Comparison of ENCODE assay signal across 27 cellular contexts in genomic region chr2:224141304-224141703, GRCh38.
DNase-seq lines count a peak whose midpoint lies in the region; ATAC-seq, FAIRE-seq and TF ChIP-seq lines count a peak whose summit lies in the region.
"Had no signal": no experiment of that assay in that cellular context is flagged by ENCODE, and none has a peak within 500 bp of the region (broad histone marks: within the 10 kb centered on the region; RNA-seq: fewer than 3 reads in every experiment).

No MANE protein-coding gene starts in this region.

- H3K23ac ChIP-seq in mesendoderm (ENCODE audit: low read length): no peak overlapping the region

- no peak overlapping the region for H2AK5ac ChIP-seq in mesendoderm (ENCODE audit: low read length)

- peak overlapping the region; percentile 28 for H3K18ac ChIP-seq in mesendoderm (ENCODE audit: low read length)

- no peaks in the 10 kb centered on the region for H3K9me3 ChIP-seq in A549
- no peaks in the 10 kb centered on the region for H3K9me3 ChIP-seq in HCT116 (ENCODE audit: control insufficient read depth in 1 of 2, insufficient read depth in 1 of 2, low read depth in 1 of 2, low read length in 2 of 2)
- no peaks in the 10 kb centered on the region for H3K9me3 ChIP-seq in astrocyte (ENCODE audit: insufficient read depth, low read depth, low read length)
- H3K9me3 ChIP-seq: BLaER1 treated with 17β-estradiol and CSF1 and Interleukin-3, amounts not matched to agents 10 nM and 100 nM; SK-N-SH had no signal

- H3K4me3 ChIP-seq in A549: no peak overlapping the region
- no peak overlapping the region for H3K4me3 ChIP-seq in HCT116 (replicated peaks in 1 of 2; ENCODE audit: low read depth in 1 of 2, low read length in 2 of 2)
- H3K4me3 ChIP-seq in astrocyte (ENCODE audit: insufficient read depth, low read depth, low read length): no peak overlapping the region
- no peak overlapping the region for H3K4me3 ChIP-seq in mesendoderm (ENCODE audit: low read length)
- H3K4me3 ChIP-seq: BLaER1 treated with 17β-estradiol and CSF1 and Interleukin-3, amounts not matched to agents 10 nM and 100 nM; GM23248 had no signal

- no peak overlapping the region for H3K27ac Mint-ChIP-seq in astrocyte (ENCODE audit: unreplicated experiment)
- H3K27ac Mint-ChIP-seq: CD4-positive, alpha-beta T cell had no signal

- H3K27ac ChIP-seq in A549 (peak overlapping the region; percentile 58 to 67; a peak in 3 of 6 replicates), HCT116 (ENCODE audit: low read depth, low read length) (no peak overlapping the region), astrocyte (ENCODE audit: low read depth, low read length) (no peak overlapping the region), mesendoderm (ENCODE audit: low read depth, low read length) (no peak overlapping the region)
- H3K27ac ChIP-seq: BLaER1 treated with 17β-estradiol and CSF1 and Interleukin-3, amounts not matched to agents 10 nM and 100 nM had no signal

- RAD21 ChIA-PET in HCT116 (lab: Charles Lee; ENCODE audit: low non-redundant PET in 1 of 2, low total read pairs in 2 of 2, uncharacterized antibody in 2 of 2, unreplicated experiment in 2 of 2): no interaction called here

- intact Hi-C loops in HCT116 (cut with micrococcal nuclease): loop anchor here (10.0 kb wide), 1 partner anchor 147 kb away; no protein-coding TSS in a partner anchor

- BruUV-seq in HCT116 (replicated peaks; lab: Mats Ljungman, UMichigan): no TSS peak

- no peak for TF ChIP-seq EP300 in A549 (IDR thresholded peaks at IDR 0.05)

- H3K56ac ChIP-seq in mesendoderm (ENCODE audit: low read length): no peak overlapping the region

- H3K4me1 ChIP-seq in A549 (peaks cover 42% of the 10 kb centered on the region), HCT116 (ENCODE audit: control insufficient read depth in 1 of 2, insufficient read depth in 2 of 2, low read length in 2 of 2) (peaks cover 11 to 39% of the 10 kb centered on the region in 2 experiments), astrocyte (ENCODE audit: insufficient read depth, low read length) (peaks cover 27% of the 10 kb centered on the region), mesendoderm (ENCODE audit: control insufficient read depth, low read depth, low read length) (no peaks in the 10 kb centered on the region)

- CTCF ChIA-PET in A549 (lab: Yijun Ruan, JAX) (no interaction called here), HCT116 (lab: Charles Lee) (no interaction called here)

- TF ChIP-seq CTCF in A549 (IDR thresholded peaks at IDR 0.05): no peak
- no peak for TF ChIP-seq CTCF in HCT116 (IDR thresholded peaks at IDR 0.05 in 2 of 3, conservative IDR thresholded peaks at IDR 0.05 in 1 of 3; ENCODE audit: borderline replicate concordance in 1 of 3, insufficient read depth in 1 of 3, low read depth in 2 of 3, low read length in 2 of 3)
- TF ChIP-seq CTCF in astrocyte (IDR thresholded peaks at IDR 0.05; ENCODE audit: insufficient read depth, low read depth, low read length): no peak

- POLR2A ChIA-PET in A549 (lab: Yijun Ruan, JAX): no interaction called here
- POLR2A ChIA-PET in HCT116 (lab: Charles Lee): no interaction called here

- H4K20me1 ChIP-seq in HCT116 (ENCODE audit: insufficient read depth) (no peaks in the 10 kb centered on the region), astrocyte (ENCODE audit: insufficient read depth, low read length) (no peaks in the 10 kb centered on the region)
- H4K20me1 ChIP-seq: BLaER1 treated with 17β-estradiol and CSF1 and Interleukin-3, amounts not matched to agents 10 nM and 100 nM had no signal

- no peaks in the 10 kb centered on the region for H3K9me2 ChIP-seq in HCT116 (ENCODE audit: insufficient read depth)
- H3K9me2 ChIP-seq: SK-N-SH had no signal

- H2BK5ac ChIP-seq in mesendoderm (ENCODE audit: low read length): no peak overlapping the region

- TF ChIP-seq RAD21 in A549 (conservative IDR thresholded peaks at IDR 0.05 in 1 of 2, IDR thresholded peaks at IDR 0.05 in 1 of 2): no peak
- TF ChIP-seq RAD21 in HCT116 (IDR thresholded peaks at IDR 0.05; ENCODE audit: low read depth): no peak

- H2BK120ac ChIP-seq in mesendoderm (ENCODE audit: low read depth, low read length): peak overlapping the region; percentile 54

- H3K79me2 ChIP-seq in HCT116 (ENCODE audit: insufficient read depth, low read length) (no peaks in the 10 kb centered on the region), astrocyte (ENCODE audit: insufficient read depth, low read length) (no peaks in the 10 kb centered on the region), mesendoderm (ENCODE audit: control insufficient read depth, insufficient read depth, low read length) (no peaks in the 10 kb centered on the region)

- no peak overlapping the region for H4K5ac ChIP-seq in mesendoderm (ENCODE audit: low read length)

- H2AFZ ChIP-seq in HCT116 (ENCODE audit: low read depth, low read length, poor library complexity, severe bottlenecking) (peak overlapping the region; percentile 56), astrocyte (ENCODE audit: low read depth, low read length) (no peak overlapping the region)
- H2AFZ ChIP-seq: GM23248 had no signal

- H3K79me1 ChIP-seq in mesendoderm (ENCODE audit: low read length): no peaks in the 10 kb centered on the region

- H4K8ac ChIP-seq in mesendoderm (ENCODE audit: low read depth, low read length): no peak overlapping the region

- WGBS in A549 (ENCODE audit: missing lambda C conversion rate): 80% methylated on average over 4 of the region's 4 CpGs
- 100% methylated on average over 2 of the region's 4 CpGs for WGBS in mesendoderm (ENCODE audit: extremely low coverage, insufficient coverage, low lambda C conversion rate)

- FAIRE-seq in A549 (lab: Jason Lieb, UNC): no peak
- no peak for FAIRE-seq in astrocyte (lab: Jason Lieb, UNC)
- FAIRE-seq: G401.6 had no signal

- no peak for ATAC-seq in A549
- no peak for ATAC-seq in HCT116
- ATAC-seq: Panc1 had no signal

- no peak overlapping the region for H3K4me3 Mint-ChIP-seq in astrocyte (ENCODE audit: unreplicated experiment)
- H3K4me3 Mint-ChIP-seq: CD4-positive, alpha-beta T cell had no signal

- H3K9ac ChIP-seq in HCT116 (ENCODE audit: low read length) (no peak overlapping the region), astrocyte (ENCODE audit: low read length) (no peak overlapping the region), mesendoderm (ENCODE audit: low read length) (no peak overlapping the region)
- H3K9ac ChIP-seq: BLaER1 treated with 17β-estradiol and CSF1 and Interleukin-3, amounts not matched to agents 10 nM and 100 nM; SK-N-SH had no signal

- peaks cover 2% of the 10 kb centered on the region for H3K9me3 Mint-ChIP-seq in astrocyte (ENCODE audit: unreplicated experiment)
- H3K9me3 Mint-ChIP-seq: CD4-positive, alpha-beta T cell had no signal

- H3K4me1 Mint-ChIP-seq in astrocyte (ENCODE audit: low read depth, unreplicated experiment): peaks cover 23% of the 10 kb centered on the region

- no peak for DNase-seq in A549 (ENCODE audit: low read depth in 1 of 2, low spot score in 1 of 2)
- no peak for DNase-seq in HCT116 (ENCODE audit: low read depth, low spot score)
- DNase-seq in astrocyte (ENCODE audit: low read depth): no peak
- no peak for DNase-seq in mesendoderm
- DNase-seq in NCI-H187 (lab: John Stamatoyannopoulos, UW): no peak
- DNase-seq in hypothalamus (lab: John Stamatoyannopoulos, UW): no peak
- DNase-seq in DMS79 (lab: John Stamatoyannopoulos, UW): no peak
- DNase-seq: AML-193; CD4-positive, alpha-beta T cell; DMS53; GM23248; HCEC 1CT; KBM-7; MM.1S; NCI-H1092; NCI-H1417 treated with DMSO at 0.1 percent for 48 hours; NCI-H1694 treated with DMSO at 0.1 percent for 48 hours; NCI-H2081 treated with DMSO at 0.1 percent for 48 hours; NCI-H2171; NCI-H226; NCI-H510A; NCI-H69; SIG-M5; SK-N-SH had no signal

- H3K36me3 ChIP-seq in HCT116 (ENCODE audit: control insufficient read depth in 1 of 2, insufficient read depth in 2 of 2, low read length in 2 of 2): no peaks in the 10 kb centered on the region
- no peaks in the 10 kb centered on the region for H3K36me3 ChIP-seq in astrocyte (ENCODE audit: insufficient read depth, low read length)
- H3K36me3 ChIP-seq in mesendoderm (ENCODE audit: control insufficient read depth, insufficient read depth, low read length): no peaks in the 10 kb centered on the region
- H3K36me3 ChIP-seq: BLaER1 treated with 17β-estradiol and CSF1 and Interleukin-3, amounts not matched to agents 10 nM and 100 nM had no signal

- H3K27me3 ChIP-seq in HCT116 (ENCODE audit: insufficient read depth, low read length) (no peaks in the 10 kb centered on the region), astrocyte (ENCODE audit: insufficient read depth, low read length) (no peaks in the 10 kb centered on the region), mesendoderm (ENCODE audit: insufficient read depth, low read length, poor library complexity) (no peaks in the 10 kb centered on the region)
- H3K27me3 ChIP-seq: BLaER1 treated with 17β-estradiol and CSF1 and Interleukin-3, amounts not matched to agents 10 nM and 100 nM had no signal

- no peak overlapping the region for H3K4ac ChIP-seq in mesendoderm (ENCODE audit: low read depth, low read length)

- no peaks in the 10 kb centered on the region for H3K27me3 Mint-ChIP-seq in astrocyte (ENCODE audit: low read depth, unreplicated experiment)

- peak overlapping the region; percentile 5 for H2BK15ac ChIP-seq in mesendoderm (replicated peaks; ENCODE audit: low read depth)

- no peak overlapping the region for H3K4me2 ChIP-seq in A549
- H3K4me2 ChIP-seq in HCT116 (ENCODE audit: low read length): no peak overlapping the region
- peak overlapping the region; percentile 59 for H3K4me2 ChIP-seq in astrocyte (ENCODE audit: low read length)
- H3K4me2 ChIP-seq in mesendoderm (ENCODE audit: low read length): no peak overlapping the region
- H3K4me2 ChIP-seq: BLaER1 treated with 17β-estradiol and CSF1 and Interleukin-3, amounts not matched to agents 10 nM and 100 nM; SK-N-SH had no signal

- no peaks in the 10 kb centered on the region for H3K36me3 Mint-ChIP-seq in astrocyte (ENCODE audit: low read depth, unreplicated experiment)

- TF ChIP-seq POLR2A in A549 (IDR thresholded peaks at IDR 0.05; ENCODE audit: low read length) (no peak), HCT116 (IDR thresholded peaks at IDR 0.05; ENCODE audit: borderline replicate concordance, extremely low read depth, insufficient read depth, insufficient read length) (no peak)

TF ChIP-seq in A549, 52 proteins besides CTCF, POLR2A, EP300 and RAD21 (continues in another document):
- TF ChIP-seq NPAS2 (CRISPR knock-in tag; IDR thresholded peaks at IDR 0.05; ENCODE audit: borderline replicate concordance) (no peak), KDM1A (IDR thresholded peaks at IDR 0.05; ENCODE audit: low read depth) (no peak), NFE2L2 (conservative IDR thresholded peaks at IDR 0.05; ENCODE audit: low read length) (no peak), MAFK (IDR thresholded peaks at IDR 0.05; ENCODE audit: partially characterized antibody) (peak; percentile 93), RNF2 (IDR thresholded peaks at IDR 0.05; ENCODE audit: borderline replicate concordance, low read depth) (no peak)

TF ChIP-seq in HCT116, 20 proteins besides CTCF, POLR2A, EP300 and RAD21 (continues in another document):
- no peak for TF ChIP-seq CEBPB (IDR thresholded peaks at IDR 0.05; ENCODE audit: low read depth)
- TF ChIP-seq FOSL1 (IDR thresholded peaks at IDR 0.05; ENCODE audit: low read depth): no peak
- no peak for TF ChIP-seq JUND (IDR thresholded peaks at IDR 0.05)
- no peak for TF ChIP-seq SP1 (IDR thresholded peaks at IDR 0.05; ENCODE audit: low read depth)
- TF ChIP-seq YY1 (IDR thresholded peaks at IDR 0.05; ENCODE audit: extremely low read depth, insufficient replicate concordance, low read depth, low read length): no peak
- no peak for TF ChIP-seq SRF (IDR thresholded peaks at IDR 0.05; ENCODE audit: low read depth)

Comparison
In these comparisons a context has a peak if more than half of its experiments do, and no peak if none do; other contexts are left out.
1. H3K27ac ChIP-seq: peak in A549 (2 of 2); none in HCT116 (single experiment), astrocyte (single experiment) and mesendoderm (single experiment).